ENCODE assay signal across 16 cellular contexts in genomic region chr12:112904571-112904970, GRCh38. TPM values are rescaled to one million over a fixed set of nuclear protein-coding genes. Genes with fewer than 3 reads are reported as not detected.
DNase-seq lines count a peak whose midpoint lies in the region; ATAC-seq, FAIRE-seq and TF ChIP-seq lines count a peak whose summit lies in the region.
"Had no signal": no experiment of that assay in that cellular context is flagged by ENCODE, and none has a peak within 500 bp of the region (broad histone marks: within the 10 kb centered on the region; RNA-seq: fewer than 3 reads in every experiment).

No MANE protein-coding gene starts in this region.

- peak; percentile 72 for ATAC-seq in PC-3
- no peak for ATAC-seq in left cardiac atrium
- ATAC-seq: stimulated activated naive CD8-positive, alpha-beta T cell treated with anti-CD3 and anti-CD28 coated beads, Interleukin-15, amount 100 ng/mL, for 72 hours had no signal

- no peaks in the 10 kb centered on the region for H3K27me3 Mint-ChIP-seq in T-helper 2 cell treated with Interferon-gamma antibody and Interleukin-4, amounts not matched to agents 5 μg/mL and 100 μg/mL, for 36 hours (ENCODE audit: low read depth)
- peaks cover 26% of the 10 kb centered on the region for H3K27me3 Mint-ChIP-seq in nephron progenitor cell (ENCODE audit: low read depth, poor library complexity)
- H3K27me3 Mint-ChIP-seq: stimulated activated naive CD8-positive, alpha-beta T cell treated with anti-CD3 and anti-CD28 coated beads, Interleukin-15, amount 100 ng/mL, for 72 hours had no signal

- H3K4me1 Mint-ChIP-seq in T-helper 2 cell treated with Interferon-gamma antibody and Interleukin-4, amounts not matched to agents 5 μg/mL and 100 μg/mL, for 36 hours (ENCODE audit: low read depth), result peaks cover 55% of the 10 kb centered on the region
- peaks cover 9% of the 10 kb centered on the region for H3K4me1 Mint-ChIP-seq in nephron progenitor cell

- no peaks in the 10 kb centered on the region for H3K9me1 ChIP-seq in endothelial cell of umbilical vein (replicated peaks; ENCODE audit: control insufficient read depth, extremely low read depth, insufficient read depth, low read length)

- BruUV-seq in PC-3 (replicated peaks; lab: Mats Ljungman, UMichigan) (no TSS peak), endothelial cell of umbilical vein (replicated peaks; lab: Mats Ljungman, UMichigan) (no TSS peak)

- no peaks in the 10 kb centered on the region for H3F3A ChIP-seq in PC-3 (ENCODE audit: low read length, unreplicated experiment)

- H3K4me3 Mint-ChIP-seq in T-helper 2 cell treated with Interferon-gamma antibody and Interleukin-4, amounts not matched to agents 5 μg/mL and 100 μg/mL, for 36 hours, result no peak overlapping the region
- no peak overlapping the region for H3K4me3 Mint-ChIP-seq in nephron progenitor cell
- H3K4me3 Mint-ChIP-seq: stimulated activated naive CD8-positive, alpha-beta T cell treated with anti-CD3 and anti-CD28 coated beads, Interleukin-15, amount 100 ng/mL, for 72 hours had no signal

- H3K9me3 Mint-ChIP-seq in T-helper 2 cell treated with Interferon-gamma antibody and Interleukin-4, amounts not matched to agents 5 μg/mL and 100 μg/mL, for 36 hours, result no peaks in the 10 kb centered on the region
- peaks cover 19% of the 10 kb centered on the region for H3K9me3 Mint-ChIP-seq in nephron progenitor cell
- H3K9me3 Mint-ChIP-seq: stimulated activated naive CD8-positive, alpha-beta T cell treated with anti-CD3 and anti-CD28 coated beads, Interleukin-15, amount 100 ng/mL, for 72 hours had no signal

- H3K27me3 ChIP-seq in PC-3 (ENCODE audit: low read length), result no peaks in the 10 kb centered on the region
- H3K27me3 ChIP-seq in endothelial cell of umbilical vein (ENCODE audit: control insufficient read depth in 2 of 2, insufficient read depth in 2 of 2, low read length in 2 of 2), result no peaks in the 10 kb centered on the region
- H3K27me3 ChIP-seq in skeletal muscle satellite cell (ENCODE audit: control insufficient read depth, insufficient read depth, low read length), result peaks cover 18% of the 10 kb centered on the region
- H3K27me3 ChIP-seq: esophagus muscularis mucosa, neutrophil had no signal

- CTCF ChIA-PET in PC-3 (lab: Charles Lee) (no interaction called here), endothelial cell of umbilical vein (lab: Charles Lee) (interaction anchor here (5.5 kb wide), 1 partner anchor 86 kb away, joined by 88 read pairs; no protein-coding TSS in a partner anchor)

- FAIRE-seq in endothelial cell of umbilical vein (lab: Jason Lieb, UNC), result peak; percentile 61
- FAIRE-seq: A204.1, bronchial epithelial cell, G401.6, keratinocyte had no signal

- H3K4me2 ChIP-seq in PC-3 (ENCODE audit: low read length), result peak overlapping the region; percentile 25; the same call in 1 of the 2 replicates
- peak overlapping the region; percentile 45 for H3K4me2 ChIP-seq in endothelial cell of umbilical vein (ENCODE audit: insufficient read depth, low read length)
- peak overlapping the region; percentile 29 for H3K4me2 ChIP-seq in skeletal muscle satellite cell (ENCODE audit: low read length)

- H3K36me3 Mint-ChIP-seq in T-helper 2 cell treated with Interferon-gamma antibody and Interleukin-4, amounts not matched to agents 5 μg/mL and 100 μg/mL, for 36 hours (ENCODE audit: low read depth), result peaks cover 17% of the 10 kb centered on the region
- no peaks in the 10 kb centered on the region for H3K36me3 Mint-ChIP-seq in nephron progenitor cell (ENCODE audit: low read depth)

- H3K27ac Mint-ChIP-seq in T-helper 2 cell treated with Interferon-gamma antibody and Interleukin-4, amounts not matched to agents 5 μg/mL and 100 μg/mL, for 36 hours, result peak overlapping the region; percentile 17
- no peak overlapping the region for H3K27ac Mint-ChIP-seq in nephron progenitor cell

- no peak for DNase-seq in T-helper 2 cell treated with Interferon-gamma antibody and Interleukin-4, amounts not matched to agents 5 μg/mL and 100 μg/mL, for 36 hours (ENCODE audit: low spot score)
- DNase-seq in T-helper 2 cell (no peak), PC-3 (peak; percentile 73), endothelial cell of umbilical vein (ENCODE audit: low read depth, low spot score) (peak; percentile 60), medulla oblongata (ENCODE audit: extremely low spot score) (no peak), left cardiac atrium (no peak), nephron progenitor cell (no peak)
- DNase-seq: NCI-H1694; stimulated activated naive CD8-positive, alpha-beta T cell treated with anti-CD3 and anti-CD28 coated beads, Interleukin-15, amount 100 ng/mL, for 72 hours had no signal

- H3K79me2 ChIP-seq in PC-3 (ENCODE audit: low read length), result no peaks in the 10 kb centered on the region
- H3K79me2 ChIP-seq in endothelial cell of umbilical vein (ENCODE audit: control insufficient read depth, insufficient read depth, low read length), result no peaks in the 10 kb centered on the region

- intact Hi-C loops in PC-3 (cut with micrococcal nuclease), result loop anchor here (1.0 kb wide), 1 partner anchor 65 kb away; no protein-coding TSS in a partner anchor
- intact Hi-C loops in endothelial cell of umbilical vein (cut with micrococcal nuclease), result loop anchor here (2.0 kb wide), 1 partner anchor 248 kb away; no protein-coding TSS in a partner anchor
- intact Hi-C loops in left cardiac atrium (cut with DNase I), result loop anchor here in 1 of 2 donors (5.0 kb wide), 1 partner anchor 123 kb away; no protein-coding TSS in a partner anchor

- no peak for TF ChIP-seq CTCF in PC-3 (conservative IDR thresholded peaks at IDR 0.05; ENCODE audit: low read depth, low read length)
- TF ChIP-seq CTCF in endothelial cell of umbilical vein (IDR thresholded peaks at IDR 0.05; ENCODE audit: extremely low read depth in 1 of 2, insufficient read depth in 1 of 2, low read depth in 1 of 2, low read length in 2 of 2), result no peak
- no peak for TF ChIP-seq CTCF in nephron progenitor cell (IDR thresholded peaks at IDR 0.05)

- H3K9me2 ChIP-seq in PC-3 (replicated peaks; ENCODE audit: low read length), result no peaks in the 10 kb centered on the region

- peak overlapping the region; percentile 77 for H3K27ac ChIP-seq in PC-3 (ENCODE audit: low read length)
- no peak overlapping the region for H3K27ac ChIP-seq in endothelial cell of umbilical vein (ENCODE audit: insufficient read depth, low read depth, low read length)
- H3K27ac ChIP-seq: esophagus muscularis mucosa, neutrophil had no signal

- peaks cover 49% of the 10 kb centered on the region for H3K4me1 ChIP-seq in PC-3 (ENCODE audit: insufficient read depth, low read length)
- peaks cover 54% of the 10 kb centered on the region for H3K4me1 ChIP-seq in endothelial cell of umbilical vein (ENCODE audit: control insufficient read depth, extremely low read depth, insufficient read depth, low read length)
- peaks cover 12% of the 10 kb centered on the region for H3K4me1 ChIP-seq in skeletal muscle satellite cell (ENCODE audit: control insufficient read depth, insufficient read depth, low read length)

- no peak for TF ChIP-seq POLR2A in endothelial cell of umbilical vein (IDR thresholded peaks at IDR 0.05; ENCODE audit: low read depth, low read length)

- H2AFZ ChIP-seq in PC-3 (ENCODE audit: low read length) (no peak overlapping the region), endothelial cell of umbilical vein (ENCODE audit: low read depth, low read length) (no peak overlapping the region)

- H3K4me3 ChIP-seq in PC-3 (ENCODE audit: low read length) (no peak overlapping the region), endothelial cell of umbilical vein (replicated peaks in 1 of 3; ENCODE audit: insufficient read depth in 1 of 3, low read depth in 1 of 3, low read length in 3 of 3) (no peak overlapping the region), skeletal muscle satellite cell (ENCODE audit: low read length) (no peak overlapping the region)
- H3K4me3 ChIP-seq: esophagus muscularis mucosa had no signal

- H3K9me3 ChIP-seq in PC-3 (ENCODE audit: low read length) (no peaks in the 10 kb centered on the region), endothelial cell of umbilical vein (replicated peaks; ENCODE audit: control insufficient read depth, insufficient read depth, low read length) (no peaks in the 10 kb centered on the region), skeletal muscle satellite cell (replicated peaks; ENCODE audit: low read length) (no peaks in the 10 kb centered on the region)
- H3K9me3 ChIP-seq: esophagus muscularis mucosa, neutrophil had no signal

- H4K20me1 ChIP-seq in PC-3 (ENCODE audit: low read length), result no peaks in the 10 kb centered on the region
- H4K20me1 ChIP-seq in endothelial cell of umbilical vein (replicated peaks; ENCODE audit: control insufficient read depth, extremely low read depth, insufficient read depth, low read length), result no peaks in the 10 kb centered on the region

- H3K9ac ChIP-seq in PC-3 (ENCODE audit: low read length), result no peak overlapping the region
- H3K9ac ChIP-seq in endothelial cell of umbilical vein (replicated peaks; ENCODE audit: extremely low read depth, insufficient read depth, low read length), result no peak overlapping the region
- no peak overlapping the region for H3K9ac ChIP-seq in skeletal muscle satellite cell (ENCODE audit: low read depth, low read length)

- no peaks in the 10 kb centered on the region for H3K36me3 ChIP-seq in PC-3 (ENCODE audit: low read depth, low read length)
- H3K36me3 ChIP-seq in endothelial cell of umbilical vein (ENCODE audit: control insufficient read depth in 2 of 2, extremely low read depth in 1 of 2, insufficient read depth in 2 of 2, low read length in 2 of 2), result no peaks in the 10 kb centered on the region
- H3K36me3 ChIP-seq in skeletal muscle satellite cell (ENCODE audit: insufficient read depth, low read length), result no peaks in the 10 kb centered on the region
- H3K36me3 ChIP-seq: esophagus muscularis mucosa, neutrophil had no signal

- dilution Hi-C loops in endothelial cell of umbilical vein (cut with MboI; ENCODE audit: extremely low pct_ligation_motif_present, low sequenced_read_pairs), result no loop called here

- POLR2A ChIA-PET in PC-3 (lab: Charles Lee; ENCODE audit: unreplicated experiment), result no interaction called here
- POLR2A ChIA-PET in endothelial cell of umbilical vein (lab: Charles Lee), result interaction anchor here (0.6 kb wide), 1 partner anchor 11 kb away, joined by 3 read pairs; no protein-coding TSS in a partner anchor

RNA-seq across cellular contexts. Expression of gene OAS1, which starts 2.2 kb away (rescaled TPM):
- total RNA-seq in PC-3 (2014; rRNA removed) (10.1 and 10.2 TPM in 2 replicates), endothelial cell of umbilical vein (2.9 and 6.4 TPM in 2 replicates), left cardiac atrium (10 to 100 TPM; 13.8 to 18.1 TPM)
- 5.7 and 5.8 TPM in 2 replicates for polyA plus RNA-seq in endothelial cell of umbilical vein
- polyA plus RNA-seq in endothelial cell of umbilical vein (2011; cell fraction: cytosol; rRNA removed), result 5.1 and 7.9 TPM in 2 replicates
- polyA plus RNA-seq in endothelial cell of umbilical vein (2011; cell fraction: nucleus; rRNA removed), result 5.7 and 6.4 TPM in 2 replicates
- polyA plus RNA-seq in endothelial cell of umbilical vein (2012), result 18.1 and 20.1 TPM in 2 replicates
- polyA minus RNA-seq in endothelial cell of umbilical vein, result 7.1 and 14.1 TPM in 2 replicates
- polyA minus RNA-seq in endothelial cell of umbilical vein (2011; cell fraction: cytosol; rRNA and poly(A)+ RNA removed), result 17.4 TPM
- 2.5 and 3.8 TPM in 2 replicates for polyA minus RNA-seq in endothelial cell of umbilical vein (2011; cell fraction: nucleus; rRNA and poly(A)+ RNA removed)
- total RNA-seq in skeletal muscle satellite cell (2012; rRNA removed), result 1.5 and 8.1 TPM in 2 replicates

RNA-seq across cellular contexts. Expression of gene OAS3, which starts 33.7 kb away (rescaled TPM):
- total RNA-seq in PC-3 (2014; rRNA removed), result 25.5 and 28.8 TPM in 2 replicates
- total RNA-seq in endothelial cell of umbilical vein, result 15.9 and 19.8 TPM in 2 replicates
- polyA plus RNA-seq in endothelial cell of umbilical vein, result 13.1 and 15.7 TPM in 2 replicates
- 8.4 TPM in 2 replicates for polyA plus RNA-seq in endothelial cell of umbilical vein (2011; cell fraction: cytosol; rRNA removed)
- polyA plus RNA-seq in endothelial cell of umbilical vein (2011; cell fraction: nucleus; rRNA removed), result 12.6 and 13.4 TPM in 2 replicates
- polyA plus RNA-seq in endothelial cell of umbilical vein (2012), result 11.0 and 14.9 TPM in 2 replicates
- 25.8 and 31.3 TPM in 2 replicates for polyA minus RNA-seq in endothelial cell of umbilical vein
- polyA minus RNA-seq in endothelial cell of umbilical vein (2011; cell fraction: cytosol; rRNA and poly(A)+ RNA removed), result 25.1 TPM
- 8.3 and 8.7 TPM in 2 replicates for polyA minus RNA-seq in endothelial cell of umbilical vein (2011; cell fraction: nucleus; rRNA and poly(A)+ RNA removed)
- 6.6 and 8.1 TPM in 2 replicates for total RNA-seq in skeletal muscle satellite cell (2012; rRNA removed)
- 10 to 100 TPM in 1 of 2 donors, 1 to 10 TPM in 1; 8.1 to 19.4 TPM for total RNA-seq in left cardiac atrium

Comparison
In these comparisons a context has a peak if more than half of its experiments do, and no peak if none do; other contexts are left out.
1. DNase-seq: peak in PC-3 (single experiment) and endothelial cell of umbilical vein (single experiment); none in T-helper 2 cell treated with Interferon-gamma antibody and Interleukin-4, amounts not matched to agents 5 μg/mL and 100 μg/mL, for 36 hours (single experiment), T-helper 2 cell (0 of 5), medulla oblongata (single experiment), left cardiac atrium (single experiment) and nephron progenitor cell (single experiment).
2. Peak in every context shown above with its lines, with median percentiles within 50 percentile points of each other: H3K4me2 ChIP-seq.